Comparison of ENCODE assay signal across 8 cellular contexts in the genomic region with DNA sequence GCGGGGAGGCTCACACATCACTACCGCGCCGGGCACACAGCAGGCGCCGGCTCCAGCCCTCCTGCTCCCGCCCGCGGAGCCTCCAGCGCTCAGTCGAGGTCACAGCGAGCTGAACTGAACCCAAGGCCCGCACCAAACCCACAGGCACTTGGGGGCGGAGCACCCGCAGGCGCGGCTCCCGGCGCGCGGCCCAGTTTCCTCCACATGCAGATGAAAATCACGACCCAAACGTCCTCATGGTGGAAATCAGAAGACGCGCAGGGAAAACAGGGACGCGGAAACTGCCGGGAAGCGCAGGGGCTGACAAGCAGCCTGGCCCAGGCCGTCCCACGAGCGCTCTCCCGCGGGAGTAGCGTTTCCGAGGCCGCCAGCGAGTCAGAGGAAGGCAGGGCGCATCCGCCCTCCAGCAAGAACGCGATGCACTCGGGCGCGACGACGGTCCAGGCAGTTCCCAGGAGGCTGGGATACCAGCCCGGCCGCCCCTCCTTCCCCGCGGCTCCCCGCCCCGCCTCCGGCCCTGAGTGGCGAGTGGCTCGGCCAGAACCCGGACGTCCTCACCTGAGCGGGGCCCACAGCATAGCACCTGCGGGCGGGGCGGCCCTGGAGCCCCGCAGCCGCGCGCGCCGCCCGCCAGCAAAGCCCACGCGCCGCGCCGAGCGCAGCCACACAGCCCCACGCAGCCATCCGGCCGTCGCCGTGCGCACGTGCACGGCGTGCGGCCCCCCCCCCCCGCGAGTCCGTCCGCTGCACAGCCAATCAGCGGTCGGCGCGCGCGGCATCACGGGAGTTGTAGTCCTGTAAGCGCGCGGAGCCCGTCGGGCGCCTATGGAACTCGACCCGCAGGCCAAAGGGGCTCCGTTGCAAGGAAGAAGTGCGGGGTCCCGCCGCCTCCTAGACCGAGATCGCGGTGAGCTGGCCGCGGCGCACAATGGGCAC. TPM values are rescaled to one million over a fixed set of nuclear protein-coding genes. Genes with fewer than 3 reads are reported as not detected.
DNase-seq lines count a peak whose midpoint lies in the region; ATAC-seq and TF ChIP-seq lines count a peak whose summit lies in the region.

A gene (minus strand): TSS at position 710 of the 936 bp plus-strand sequence. CDS start 26 bp downstream, at position 684.

- H4K8ac ChIP-seq in trophoblast cell (ENCODE audit: low read depth, low read length) = peak within 1 kb of the TSS; percentile 96

- H4K12ac ChIP-seq in trophoblast cell (ENCODE audit: low read depth, low read length) = peak within 1 kb of the TSS; percentile 87

- ATAC-seq in HG02642 (IDR thresholded peaks at IDR 0.05; ENCODE audit: poor library complexity, unreplicated experiment) = peak; percentile 80

- no peak within 1 kb of the TSS for H3K23ac ChIP-seq in trophoblast cell (ENCODE audit: low read length)

- peak within 1 kb of the TSS; percentile 89 for H3K14ac ChIP-seq in trophoblast cell (ENCODE audit: low read length)

- H3K4me3 ChIP-seq in adipocyte (ENCODE audit: low read length) (peak within 1 kb of the TSS; percentile 89), cardiac muscle cell (peak within 1 kb of the TSS; percentile 53), trophoblast cell (ENCODE audit: low read depth, low read length) (peak within 1 kb of the TSS; percentile 90), tibial artery (peak within 1 kb of the TSS; percentile 65 to 86)

- H2BK5ac ChIP-seq in trophoblast cell (ENCODE audit: low read depth, low read length, poor library complexity) = peak within 1 kb of the TSS; percentile 75

- H2AK5ac ChIP-seq in trophoblast cell (ENCODE audit: low read length) = peak within 1 kb of the TSS; percentile 11

- H3K36me3 ChIP-seq in adipocyte (ENCODE audit: control insufficient read depth, insufficient read depth, low read length, severe bottlenecking) (no peaks in the 10 kb centered on the region), cardiac muscle cell (no peaks in the 10 kb centered on the region), trophoblast cell (ENCODE audit: control insufficient read depth in 1 of 2, insufficient read depth in 2 of 2, low read length in 2 of 2) (no peaks in the 10 kb centered on the region), tibial artery (no peaks in the 10 kb centered on the region)

- TF ChIP-seq CTCF in GM10266 (IDR thresholded peaks at IDR 0.05; ENCODE audit: control insufficient read depth, insufficient read depth, low read depth, missing control alignments) (no peak), cardiac muscle cell (IDR thresholded peaks at IDR 0.05; ENCODE audit: low read depth, low read length) (no peak), tibial artery (IDR thresholded peaks at IDR 0.05) (no peak)

- DNase-seq in GM10266 (ENCODE audit: extremely low spot score) (peak; percentile 96), NCI-H128 (lab: John Stamatoyannopoulos, UW; ENCODE audit: unreplicated experiment) (peak; percentile 35), SW 1271 (lab: John Stamatoyannopoulos, UW) (peak; percentile 10 to 39), adipocyte (ENCODE audit: low read depth) (peak; percentile 94), cardiac muscle cell (ENCODE audit: low read depth in 1 of 2, low spot score in 1 of 2) (peak; percentile 93), trophoblast cell (peak; percentile 87 to 89), tibial artery (peak; percentile 91 to 93)

- peak within 1 kb of the TSS; percentile 64 for H2BK120ac ChIP-seq in trophoblast cell (ENCODE audit: insufficient read depth, low read length, poor library complexity)

- no peaks in the 10 kb centered on the region for H3K9me3 ChIP-seq in adipocyte (ENCODE audit: control insufficient read depth, low read length)
- no peaks in the 10 kb centered on the region for H3K9me3 ChIP-seq in cardiac muscle cell (ENCODE audit: low read depth)
- no peaks in the 10 kb centered on the region for H3K9me3 ChIP-seq in trophoblast cell (ENCODE audit: insufficient read depth, low read depth, low read length)
- H3K9me3 ChIP-seq in tibial artery = no peaks in the 10 kb centered on the region

- peaks cover 9% of the 10 kb centered on the region for H3K79me2 ChIP-seq in trophoblast cell (ENCODE audit: control insufficient read depth, insufficient read depth, low read length, poor library complexity)

- H3K18ac ChIP-seq in trophoblast cell (ENCODE audit: low read length) = peak within 1 kb of the TSS; percentile 93

- H3K9ac ChIP-seq in adipocyte (ENCODE audit: low read length) = peak within 1 kb of the TSS; percentile 92
- H3K9ac ChIP-seq in trophoblast cell (ENCODE audit: low read length) = peak within 1 kb of the TSS; percentile 88

- peaks cover 20% of the 10 kb centered on the region for H3K4me1 ChIP-seq in adipocyte (ENCODE audit: control insufficient read depth, insufficient read depth, low read length)
- peaks cover 5% of the 10 kb centered on the region for H3K4me1 ChIP-seq in cardiac muscle cell (ENCODE audit: low read depth)
- peaks cover 6% of the 10 kb centered on the region in 2 experiments for H3K4me1 ChIP-seq in trophoblast cell (ENCODE audit: control insufficient read depth in 1 of 2, insufficient read depth in 2 of 2, low read length in 2 of 2)
- H3K4me1 ChIP-seq in tibial artery = peaks cover 0 to 38% (median 19%) of the 10 kb centered on the region in 4 donors

- peak within 1 kb of the TSS; percentile 94 for H2AFZ ChIP-seq in trophoblast cell (ENCODE audit: insufficient read depth, low read length, poor library complexity)

- WGBS in trophoblast cell (ENCODE audit: extremely low coverage, insufficient coverage, insufficient read length) = no CpG with 5 or more reads among the region's 114 CpGs

- H2BK12ac ChIP-seq in trophoblast cell (ENCODE audit: low read length) = peak within 1 kb of the TSS; percentile 69

- peak within 1 kb of the TSS; percentile 37 for H3K4ac ChIP-seq in trophoblast cell (ENCODE audit: low read depth, low read length)

- intact Hi-C loops in tibial artery (cut with DNase I; ENCODE audit: low total_unique reads) = loop anchor here (5.0 kb wide), 1 partner anchor 77 kb away; a partner anchor contains a TSS

- peak within 1 kb of the TSS; percentile 83 for H3K4me2 ChIP-seq in trophoblast cell (ENCODE audit: low read length)

- peak within 1 kb of the TSS; percentile 82 for H4K91ac ChIP-seq in trophoblast cell (ENCODE audit: low read depth, low read length)

- no peaks in the 10 kb centered on the region for H3K27me3 ChIP-seq in adipocyte (replicated peaks; ENCODE audit: control insufficient read depth, insufficient read depth, low read length)
- no peaks in the 10 kb centered on the region for H3K27me3 ChIP-seq in cardiac muscle cell
- H3K27me3 ChIP-seq in trophoblast cell (ENCODE audit: insufficient read depth, low read length) = no peaks in the 10 kb centered on the region
- no peaks in the 10 kb centered on the region for H3K27me3 ChIP-seq in tibial artery

- H3K27ac ChIP-seq in cardiac muscle cell = peak within 1 kb of the TSS; percentile 80
- peak within 1 kb of the TSS; percentile 62 for H3K27ac ChIP-seq in trophoblast cell (ENCODE audit: low read depth, low read length)
- peak within 1 kb of the TSS; percentile 90 to 93 for H3K27ac ChIP-seq in tibial artery

- peaks cover 11% of the 10 kb centered on the region for H3K79me1 ChIP-seq in trophoblast cell (ENCODE audit: low read length)

RNA-seq across cellular contexts. Expression of the gene that starts here (rescaled TPM):
- total RNA-seq in cardiac muscle cell = 121 and 131 TPM in 2 replicates
- polyA plus RNA-seq in cardiac muscle cell = 164 and 182 TPM in 2 replicates
- 11.7 and 12.8 TPM in 2 replicates for polyA plus RNA-seq in trophoblast cell (2013)

Comparison
In these comparisons a context has a peak if more than half of its experiments do, and no peak if none do; other contexts are left out.
1. Peak in every context shown above with its lines: DNase-seq, ATAC-seq, H3K4me3 ChIP-seq and H3K27ac ChIP-seq.
2. DNase-seq: peak in every context shown above with its lines; median percentile 96 in GM10266; 94 in adipocyte; 93 in cardiac muscle cell; 92 in tibial artery; 88 in trophoblast cell; 35 in NCI-H128; 24 in SW 1271.